8 cellular contexts compared by ENCODE assay signal in the genomic region with DNA sequence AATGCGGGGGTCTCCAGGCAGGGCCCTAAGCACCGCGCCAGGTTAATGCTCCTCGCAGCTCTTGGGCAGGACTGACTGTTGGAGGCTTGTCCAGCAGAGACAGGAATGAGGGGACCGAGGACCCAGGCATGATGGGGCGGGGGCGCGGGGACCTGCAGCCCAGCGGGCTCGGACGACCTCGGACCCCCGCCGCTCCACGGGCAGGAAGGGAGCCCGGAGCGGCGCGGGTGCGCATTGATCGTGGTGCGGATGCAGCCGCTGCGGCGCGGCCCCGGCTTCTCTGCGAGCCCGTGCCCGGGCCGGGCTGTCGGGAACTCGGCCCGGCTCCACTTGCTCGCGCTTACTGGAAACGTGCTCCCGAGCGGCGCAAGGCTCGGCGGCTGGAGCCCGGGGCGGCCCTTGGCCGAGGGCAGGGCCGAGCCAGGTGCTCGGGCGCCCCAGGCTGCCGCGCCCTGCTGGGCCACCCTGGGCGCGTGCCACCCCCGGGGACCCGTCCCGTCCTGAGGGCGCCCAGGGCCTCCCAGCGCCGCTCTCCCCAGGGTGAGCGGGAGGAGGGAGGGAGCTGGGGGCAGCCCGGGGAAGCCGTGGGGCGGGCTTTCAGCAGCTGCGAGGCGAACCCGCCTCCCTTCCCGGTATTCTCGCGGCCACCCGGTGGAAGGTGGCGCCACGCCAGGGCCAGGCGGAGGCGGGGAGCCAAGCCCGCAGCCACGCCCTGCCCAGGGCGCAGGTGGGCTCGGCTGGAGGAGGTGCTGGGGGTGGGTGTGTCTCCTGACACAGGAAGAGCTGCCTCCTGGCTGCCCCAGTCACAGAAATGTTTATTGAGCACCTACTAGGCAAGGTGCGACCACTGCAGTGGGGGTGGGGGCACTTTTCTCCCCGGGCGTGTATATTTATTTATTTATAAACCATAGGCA. TPM values are rescaled to one million over a fixed set of nuclear protein-coding genes. Genes with fewer than 3 reads are reported as not detected.
A peak's percentile ranks its signal among the peaks of the same experiment; 100 is the strongest.
DNase-seq lines count a peak whose midpoint lies in the region; ATAC-seq, FAIRE-seq and TF ChIP-seq lines count a peak whose summit lies in the region.

No MANE protein-coding gene starts in this region.

- H3K79me2 ChIP-seq in Karpas-422 (ENCODE audit: low read length): no peaks in the 10 kb centered on the region

- H3K36me3 ChIP-seq in Karpas-422 (ENCODE audit: insufficient read depth, low read length): no peaks in the 10 kb centered on the region
- H3K36me3 ChIP-seq in prostate gland: no peaks in the 10 kb centered on the region
- no peaks in the 10 kb centered on the region for H3K36me3 ChIP-seq in urinary bladder (ENCODE audit: insufficient read depth)

- no peak overlapping the region for H3K9ac ChIP-seq in Karpas-422 (ENCODE audit: low read length)

- no peaks in the 10 kb centered on the region for H3K9me2 ChIP-seq in Karpas-422 (replicated peaks; ENCODE audit: insufficient read depth, low read length)

- H3K27ac ChIP-seq in Karpas-422 (ENCODE audit: low read length) (no peak overlapping the region), prostate gland (peak overlapping the region; percentile 41 to 69), urinary bladder (ENCODE audit: low read depth) (peak overlapping the region; percentile 69)

- DNase-seq in Karpas-422: peak; percentile 70
- DNase-seq in RPMI8226: peak; percentile 94
- peak; percentile 89 for DNase-seq in activated naive CD4-positive, alpha-beta T cell treated with anti-CD3 and anti-CD28 coated beads for 36 hours
- DNase-seq in head of caudate nucleus: peak in 35 of 42 donors; percentile 11 to 76 (median 41)
- DNase-seq in prostate gland (ENCODE audit: low spot score): peak; percentile 65

- H3K27ac Mint-ChIP-seq in activated naive CD4-positive, alpha-beta T cell treated with anti-CD3 and anti-CD28 coated beads for 36 hours: peak overlapping the region; percentile 90

- H3K9me3 ChIP-seq in Karpas-422 (ENCODE audit: low read length) (no peaks in the 10 kb centered on the region), prostate gland (no peaks in the 10 kb centered on the region)

- TF ChIP-seq CTCF in prostate gland (IDR thresholded peaks at IDR 0.05): peak in 1 of 4 experiments; percentile 19

- peak; percentile 71 for FAIRE-seq in G401.6 (lab: Jason Lieb, UNC)

- H3K4me3 Mint-ChIP-seq in activated naive CD4-positive, alpha-beta T cell treated with anti-CD3 and anti-CD28 coated beads for 36 hours: peak overlapping the region; percentile 58

- H3K4me3 ChIP-seq in Karpas-422 (ENCODE audit: low read length) (peak overlapping the region; percentile 41; the same call in 1 of the 2 replicates), prostate gland (peak overlapping the region; percentile 25 to 36), urinary bladder (ENCODE audit: low read depth, low read length) (peak overlapping the region; percentile 41)

- intact Hi-C loops in activated naive CD4-positive, alpha-beta T cell treated with anti-CD3 and anti-CD28 coated beads for 36 hours (cut with micrococcal nuclease): loop anchor here (1.0 to 2.0 kb wide), 3 partner anchors 29 to 55 kb away; partner anchors contain the start of gene SOCS3
- intact Hi-C loops in head of caudate nucleus (cut with DNase I): no loop called here
- intact Hi-C loops in prostate gland (cut with DNase I): no loop called here

- peak; percentile 34 for TF ChIP-seq POLR2A in prostate gland (IDR thresholded peaks at IDR 0.05)

- H3K9me3 Mint-ChIP-seq in activated naive CD4-positive, alpha-beta T cell treated with anti-CD3 and anti-CD28 coated beads for 36 hours: no peaks in the 10 kb centered on the region

- no peaks in the 10 kb centered on the region for H3K27me3 Mint-ChIP-seq in activated naive CD4-positive, alpha-beta T cell treated with anti-CD3 and anti-CD28 coated beads for 36 hours (ENCODE audit: low read depth)

- CTCF ChIA-PET in activated naive CD4-positive, alpha-beta T cell treated with anti-CD3 and anti-CD28 coated beads for 36 hours (lab: Charles Lee): interaction anchor here (1.0 to 1.2 kb wide), 4 partner anchors 23 to 62 kb away, joined by 3 to 4 read pairs (median 3); no protein-coding TSS in a partner anchor

- H3K36me3 Mint-ChIP-seq in activated naive CD4-positive, alpha-beta T cell treated with anti-CD3 and anti-CD28 coated beads for 36 hours (ENCODE audit: low read depth): no peaks in the 10 kb centered on the region

- H3K27me3 ChIP-seq in Karpas-422 (ENCODE audit: low read length): no peaks in the 10 kb centered on the region; the same call in 1 of the 2 replicates
- H3K27me3 ChIP-seq in prostate gland (replicated peaks; ENCODE audit: insufficient read depth): no peaks in the 10 kb centered on the region

- H3K4me1 Mint-ChIP-seq in activated naive CD4-positive, alpha-beta T cell treated with anti-CD3 and anti-CD28 coated beads for 36 hours (ENCODE audit: low read depth): peaks cover 41% of the 10 kb centered on the region

- no peak for ATAC-seq in GM18511 (IDR thresholded peaks at IDR 0.05; ENCODE audit: unreplicated experiment)

- H3K4me2 ChIP-seq in Karpas-422 (ENCODE audit: low read depth, low read length, poor library complexity, severe bottlenecking): peak overlapping the region; percentile 54

- peaks cover 13% of the 10 kb centered on the region for H3K4me1 ChIP-seq in Karpas-422 (ENCODE audit: low read length)
- no peaks in the 10 kb centered on the region for H3K4me1 ChIP-seq in prostate gland (replicated peaks)
- H3K4me1 ChIP-seq in urinary bladder (ENCODE audit: insufficient read depth): no peaks in the 10 kb centered on the region

- no peak overlapping the region for H2AFZ ChIP-seq in Karpas-422 (ENCODE audit: low read length)

- no peaks in the 10 kb centered on the region for H4K20me1 ChIP-seq in Karpas-422 (ENCODE audit: insufficient read depth, low read depth, low read length)

- 3% methylated on average over 65 of the region's 80 CpGs for WGBS in prostate gland
- 3% methylated on average over 80 of the region's 80 CpGs for WGBS in urinary bladder

RNA-seq across cellular contexts. Expression of gene SOCS3, which starts 45.9 kb away (rescaled TPM):
- total RNA-seq in Karpas-422 (2014; rRNA removed; shearing (Covaris generic); ENCODE audit: low replicate concordance): not detected in 2 replicates
- 100 to 1,000 TPM; 281 to 290 TPM for total RNA-seq in activated naive CD4-positive, alpha-beta T cell treated with anti-CD3 and anti-CD28 coated beads for 36 hours
- 10 to 100 TPM; 10.6 to 59.6 TPM for total RNA-seq in prostate gland
- 16.5 TPM for total RNA-seq in urinary bladder
- 152 TPM for polyA plus RNA-seq in urinary bladder

Comparison
In these comparisons a context has a peak if more than half of its experiments do, and no peak if none do; other contexts are left out.
1. DNase-seq: peak in every context shown above with its lines; median percentile 94 in RPMI8226; 89 in activated naive CD4-positive, alpha-beta T cell treated with anti-CD3 and anti-CD28 coated beads for 36 hours; 70 in Karpas-422; 65 in prostate gland; 41 in head of caudate nucleus.
2. RNA of gene SOCS3, which starts 45.9 kb away (total RNA-seq): 281 to 290 TPM in activated naive CD4-positive, alpha-beta T cell treated with anti-CD3 and anti-CD28 coated beads for 36 hours, 10.6 to 59.6 TPM in prostate gland and 16.5 TPM in urinary bladder (single experiment); not detected in Karpas-422; every median in the first group is over 10 times any median in the second.
3. Peak in every context shown above with its lines, with median percentiles within 50 percentile points of each other: H3K4me3 ChIP-seq.